8 cellular contexts compared by ENCODE assay signal in genomic region chr6:127302728-127303675, GRCh38. TPM values are rescaled to one million over a fixed set of nuclear protein-coding genes. Genes with fewer than 3 reads are reported as not detected.
DNase-seq lines count a peak whose midpoint lies in the region; ATAC-seq, FAIRE-seq and TF ChIP-seq lines count a peak whose summit lies in the region.

No MANE protein-coding gene starts in this region.

- H3K9me3 Mint-ChIP-seq in activated CD4-positive, alpha-beta memory T cell treated with anti-CD3 and anti-CD28 coated beads, Interleukin-2, amount 10 ng/mL, durations not matched to agents 7 days and 5 days = peaks cover 4% of the 10 kb centered on the region

- DNase-seq in AG08396 (ENCODE audit: low spot score) (peak; percentile 22), GM12891 (ENCODE audit: insufficient read length, low spot score) (peak; percentile 0), NCI-H2196 treated with DMSO at 0.1 percent for 48 hours (lab: John Stamatoyannopoulos, UW; ENCODE audit: unreplicated experiment) (peak; percentile 28), fibroblast of mammary gland (ENCODE audit: low read depth) (peak; percentile 57), ovary (peak in 2 of 5 donors; percentile 25 to 50), SK-N-DZ (ENCODE audit: low spot score) (no peak)
- peak; percentile 36 for DNase-seq in activated CD4-positive, alpha-beta memory T cell treated with anti-CD3 and anti-CD28 coated beads, Interleukin-2, amount 10 ng/mL, durations not matched to agents 7 days and 5 days

- POLR2A ChIA-PET in activated CD4-positive, alpha-beta memory T cell treated with anti-CD3 and anti-CD28 coated beads, Interleukin-2, amount 10 ng/mL, durations not matched to agents 7 days and 5 days (lab: Charles Lee) = no interaction called here

- no peaks in the 10 kb centered on the region for H3K27me3 Mint-ChIP-seq in activated CD4-positive, alpha-beta memory T cell treated with anti-CD3 and anti-CD28 coated beads, Interleukin-2, amount 10 ng/mL, durations not matched to agents 7 days and 5 days

- H3K27ac Mint-ChIP-seq in activated CD4-positive, alpha-beta memory T cell treated with anti-CD3 and anti-CD28 coated beads, Interleukin-2, amount 10 ng/mL, durations not matched to agents 7 days and 5 days = no peak overlapping the region

- intact Hi-C loops in ovary (cut with DNase I) = loop anchor here in 3 of 4 donors (5.0 to 10.0 kb wide), 2 partner anchors 239 to 242 kb away; no protein-coding TSS in a partner anchor

- TF ChIP-seq CTCF in fibroblast of mammary gland (conservative IDR thresholded peaks at IDR 0.05; ENCODE audit: control insufficient read depth, insufficient read depth, low read depth, low read length) (peak; percentile 68), ovary (IDR thresholded peaks at IDR 0.05) (peak; percentile 24 to 45 (median 28))

- no peaks in the 10 kb centered on the region for H3K9me3 ChIP-seq in ovary

- no peak overlapping the region for H3K4me3 Mint-ChIP-seq in activated CD4-positive, alpha-beta memory T cell treated with anti-CD3 and anti-CD28 coated beads, Interleukin-2, amount 10 ng/mL, durations not matched to agents 7 days and 5 days

- peak; percentile 13 for FAIRE-seq in GM12891 (lab: Jason Lieb, UNC)

- H3K27ac ChIP-seq in ovary = no peak overlapping the region

- peak; percentile 94 for ATAC-seq in HG02938 (IDR thresholded peaks at IDR 0.05; ENCODE audit: unreplicated experiment)

- H3K36me3 Mint-ChIP-seq in activated CD4-positive, alpha-beta memory T cell treated with anti-CD3 and anti-CD28 coated beads, Interleukin-2, amount 10 ng/mL, durations not matched to agents 7 days and 5 days (ENCODE audit: low read depth) = peaks cover 18% of the 10 kb centered on the region

- no peak for TF ChIP-seq POLR2A in GM12891 (IDR thresholded peaks at IDR 0.05; ENCODE audit: low read depth, low read length)
- no peak for TF ChIP-seq POLR2A in ovary (IDR thresholded peaks at IDR 0.05)

- CTCF ChIA-PET in activated CD4-positive, alpha-beta memory T cell treated with anti-CD3 and anti-CD28 coated beads, Interleukin-2, amount 10 ng/mL, durations not matched to agents 7 days and 5 days (lab: Charles Lee) = interaction anchor here (1.0 to 5.8 kb wide), 8 partner anchors 12 to 237 kb away, joined by 3 to 42 read pairs (median 6); partner anchors contain the start of gene RNF146

- peaks cover 7% of the 10 kb centered on the region for H3K4me1 Mint-ChIP-seq in activated CD4-positive, alpha-beta memory T cell treated with anti-CD3 and anti-CD28 coated beads, Interleukin-2, amount 10 ng/mL, durations not matched to agents 7 days and 5 days

- H3K27me3 ChIP-seq in ovary = no peaks in the 10 kb centered on the region

- H3K36me3 ChIP-seq in ovary = no peaks in the 10 kb centered on the region

- WGBS in ovary, 3 donors = 54 to 57% (median 55%) methylated on average over 6 of the region's 6 CpGs

- H3K4me3 ChIP-seq in fibroblast of mammary gland (ENCODE audit: control insufficient read depth, low read depth, low read length) (no peak overlapping the region), ovary (no peak overlapping the region)

- TF ChIP-seq EP300 in ovary (IDR thresholded peaks at IDR 0.05) = no peak

- no peaks in the 10 kb centered on the region for H3K4me1 ChIP-seq in ovary (ENCODE audit: insufficient read depth)

TF ChIP-seq in GM12891, 5 proteins besides CTCF, POLR2A, EP300 and RAD21:
- TF ChIP-seq POU2F2 (IDR thresholded peaks at IDR 0.05; ENCODE audit: low read depth, low read length) (no peak), SPI1 (IDR thresholded peaks at IDR 0.05; ENCODE audit: low read depth, low read length) (peak; percentile 42; the same call in 1 of the 2 replicates)

RNA-seq across cellular contexts. Expression of gene RNF146, which starts 36.3 kb away (rescaled TPM):
- polyA plus RNA-seq in GM12891 (2012; ENCODE audit: low read depth, missing spikeins) = 12.1 TPM
- 10 to 100 TPM; 27.9 to 30.5 TPM for total RNA-seq in activated CD4-positive, alpha-beta memory T cell treated with anti-CD3 and anti-CD28 coated beads, Interleukin-2, amount 10 ng/mL, durations not matched to agents 7 days and 5 days
- total RNA-seq in ovary = 10 to 100 TPM; 42.2 to 54.8 (median 45.8) TPM
- polyA plus RNA-seq in ovary = 10 to 100 TPM; 43.4 to 55.8 TPM
- 43.2 and 43.3 TPM in 2 replicates for polyA plus RNA-seq in SK-N-DZ (2014; cell fraction: cytosol; rRNA removed)
- 92.5 and 95.2 TPM in 2 replicates for polyA plus RNA-seq in SK-N-DZ (2014; cell fraction: nucleus; rRNA removed)

RNA-seq across cellular contexts. Expression of gene ECHDC1, which starts 40.4 kb away (rescaled TPM):
- 42.5 TPM for polyA plus RNA-seq in GM12891 (2012; ENCODE audit: low read depth, missing spikeins)
- 10 to 100 TPM; 35.1 to 35.5 TPM for total RNA-seq in activated CD4-positive, alpha-beta memory T cell treated with anti-CD3 and anti-CD28 coated beads, Interleukin-2, amount 10 ng/mL, durations not matched to agents 7 days and 5 days
- total RNA-seq in ovary = 10 to 100 TPM; 19.3 to 40.3 (median 21.8) TPM
- polyA plus RNA-seq in ovary = 10 to 100 TPM; 23.9 to 34.9 TPM
- 125 and 185 TPM in 2 replicates for polyA plus RNA-seq in SK-N-DZ (2014; cell fraction: cytosol; rRNA removed)
- 69.4 and 88.2 TPM in 2 replicates for polyA plus RNA-seq in SK-N-DZ (2014; cell fraction: nucleus; rRNA removed)
